1 cellular context compared by ENCODE assay signal in genomic region chr9:129891519-129891918, GRCh38.
TF ChIP-seq lines count a peak whose summit lies in the region.

No MANE protein-coding gene starts in this region.

TF ChIP-seq in GM12878, 131 proteins besides CTCF, POLR2A, EP300 and RAD21 (continued from another document):
- TF ChIP-seq HSF1 (IDR thresholded peaks at IDR 0.05; ENCODE audit: low read depth, low read length) (no peak), E2F8 (IDR thresholded peaks at IDR 0.05; ENCODE audit: low read depth, partially characterized antibody) (no peak), NR2C1 (IDR thresholded peaks at IDR 0.05) (no peak), ELK1 (IDR thresholded peaks at IDR 0.05; ENCODE audit: low read depth, low read length) (no peak), ZZZ3 (IDR thresholded peaks at IDR 0.05; ENCODE audit: control insufficient read depth, insufficient read length, low read depth) (no peak), ZBTB40 (IDR thresholded peaks at IDR 0.05; ENCODE audit: borderline replicate concordance) (no peak), CHD2 (IDR thresholded peaks at IDR 0.05; ENCODE audit: borderline replicate concordance, low read depth, low read length) (no peak), IRF4 (IDR thresholded peaks at IDR 0.05; ENCODE audit: low read depth, low read length) (no peak), USF1 (IDR thresholded peaks at IDR 0.05; ENCODE audit: borderline replicate concordance, extremely low read length, insufficient read depth, low read depth, low read length) (no peak)
